Comparison of ENCODE assay signal across 21 cellular contexts in genomic region chr1:243488459-243489163, GRCh38.
DNase-seq lines count a peak whose midpoint lies in the region; ATAC-seq, FAIRE-seq and TF ChIP-seq lines count a peak whose summit lies in the region.
"Had no signal": no experiment of that assay in that cellular context is flagged by ENCODE, and none has a peak within 500 bp of the region (broad histone marks: within the 10 kb centered on the region; RNA-seq: fewer than 3 reads in every experiment).

No MANE protein-coding gene starts in this region.

- peak overlapping the region; percentile 64 for H3K4me3 ChIP-seq in A549
- no peak overlapping the region; the same call in 1 of the 2 replicates for H3K4me3 ChIP-seq in HUES6 (ENCODE audit: low read depth, low read length)
- H3K4me3 ChIP-seq in brain microvascular endothelial cell (ENCODE audit: low read depth, low read length) = no peak overlapping the region
- no peak overlapping the region for H3K4me3 ChIP-seq in transverse colon
- H3K4me3 ChIP-seq: adrenal gland, BLaER1, mucosa of descending colon had no signal

- H3K9me3 Mint-ChIP-seq in central memory CD8-positive, alpha-beta T cell = no peaks in the 10 kb centered on the region
- H3K9me3 Mint-ChIP-seq in neural crest cell = no peaks in the 10 kb centered on the region
- H3K9me3 Mint-ChIP-seq: effector memory CD8-positive, alpha-beta T cell had no signal

- no peak for TF ChIP-seq CTCF in A549 (IDR thresholded peaks at IDR 0.05)
- TF ChIP-seq CTCF in neural crest cell (conservative IDR thresholded peaks at IDR 0.05) = no peak
- no peak for TF ChIP-seq CTCF in brain microvascular endothelial cell (IDR thresholded peaks at IDR 0.05; ENCODE audit: low read depth, low read length, missing control alignments)
- no peak for TF ChIP-seq CTCF in transverse colon (IDR thresholded peaks at IDR 0.05)

- H3K9me3 ChIP-seq in A549 (no peaks in the 10 kb centered on the region), HUES6 (ENCODE audit: control insufficient read depth, insufficient read depth, low read depth, low read length) (no peaks in the 10 kb centered on the region), transverse colon (no peaks in the 10 kb centered on the region)
- H3K9me3 ChIP-seq: adrenal gland, mucosa of descending colon had no signal

- FAIRE-seq in A549 (lab: Jason Lieb, UNC) = no peak
- FAIRE-seq: G401.6, GM19239 had no signal

- peaks cover 10% of the 10 kb centered on the region for H3K36me3 Mint-ChIP-seq in central memory CD8-positive, alpha-beta T cell (ENCODE audit: insufficient read depth)
- H3K36me3 Mint-ChIP-seq in neural crest cell (ENCODE audit: low read depth) = peaks cover 6% of the 10 kb centered on the region

- POLR2A ChIA-PET in A549 (lab: Yijun Ruan, JAX) = no interaction called here

- DNase-seq in A549 (ENCODE audit: low read depth in 1 of 2, low spot score in 1 of 2) (no peak), neural crest cell (ENCODE audit: low read depth, low spot score) (no peak), brain microvascular endothelial cell (no peak), transverse colon (no peak), NCI-H1105 (lab: John Stamatoyannopoulos, UW) (no peak)
- DNase-seq in central memory CD8-positive, alpha-beta T cell (ENCODE audit: low spot score in 2 of 2) = no peak
- DNase-seq in stimulated activated naive CD4-positive, alpha-beta T cell (lab: John Stamatoyannopoulos, UW) = no peak
- DNase-seq: activated CD4-positive, alpha-beta T cell treated with anti-CD3 and anti-CD28 coated beads, Interleukin-2, amount 50 U/mL, for 48 hours; activated effector memory CD4-positive, alpha-beta T cell treated with anti-CD3 and anti-CD28 coated beads, Interleukin-2, amount 50 U/mL, for 16 hours; adrenal gland; effector memory CD8-positive, alpha-beta T cell; mucosa of descending colon; NCI-H187; NCI-H748 treated with DMSO at 0.1 percent for 48 hours; OCI-M1; stimulated activated CD4-positive, alpha-beta T cell treated with anti-CD3 and anti-CD28 coated beads, Interleukin-4, amount 100 ng/mL, for 24 hours; T-helper 1 cell had no signal

- intact Hi-C loops in transverse colon (cut with DNase I; ENCODE audit: low total_unique reads) = no loop called here

- H3K4me1 ChIP-seq in A549 = 0 out of 3 replicates have a peak, but pooled peaks cover 4% of the 10 kb centered on the region
- H3K4me1 ChIP-seq in HUES6 (ENCODE audit: control insufficient read depth, insufficient read depth, low read length) = peaks cover 55% of the 10 kb centered on the region
- no peaks in the 10 kb centered on the region for H3K4me1 ChIP-seq in transverse colon
- H3K4me1 ChIP-seq: adrenal gland had no signal

- TF ChIP-seq POLR2A in A549 (IDR thresholded peaks at IDR 0.05; ENCODE audit: low read length) (no peak), transverse colon (IDR thresholded peaks at IDR 0.05) (no peak)

- peak overlapping the region; percentile 81 for H3K27ac Mint-ChIP-seq in central memory CD8-positive, alpha-beta T cell (ENCODE audit: low read depth)
- peak overlapping the region; percentile 97 for H3K27ac Mint-ChIP-seq in neural crest cell (ENCODE audit: unreplicated experiment)

- H3K9ac ChIP-seq in HUES6 (ENCODE audit: low read length) = no peak overlapping the region
- H3K9ac ChIP-seq: BLaER1 had no signal

- no peaks in the 10 kb centered on the region for H3K27me3 Mint-ChIP-seq in central memory CD8-positive, alpha-beta T cell
- no peaks in the 10 kb centered on the region for H3K27me3 Mint-ChIP-seq in neural crest cell (ENCODE audit: low read depth)
- H3K27me3 Mint-ChIP-seq: effector memory CD8-positive, alpha-beta T cell had no signal

- in situ Hi-C loops in brain microvascular endothelial cell (cut with HindIII; ENCODE audit: low pct_ligation_motif_present, low sequenced_read_pairs) = no loop called here
- in situ Hi-C loops in transverse colon (cut with MboI; ENCODE audit: low pct_ligation_motif_present in 1 of 4, low pct_unique_long_range_greater_than_20kb in 1 of 4, low sequenced_read_pairs in 3 of 4) = no loop called here

- H3K4me1 Mint-ChIP-seq in central memory CD8-positive, alpha-beta T cell = peaks cover 4% of the 10 kb centered on the region
- peaks cover 42% of the 10 kb centered on the region for H3K4me1 Mint-ChIP-seq in neural crest cell

- TF ChIP-seq RAD21 in A549 (conservative IDR thresholded peaks at IDR 0.05 in 1 of 2, IDR thresholded peaks at IDR 0.05 in 1 of 2) = no peak

- H3K36me3 ChIP-seq in HUES6 (ENCODE audit: control insufficient read depth, insufficient read depth, low read length) (no peaks in the 10 kb centered on the region), brain microvascular endothelial cell (replicated peaks) (peaks cover 7% of the 10 kb centered on the region), transverse colon (no peaks in the 10 kb centered on the region)
- H3K36me3 ChIP-seq: adrenal gland had no signal

- H3K27me3 ChIP-seq in HUES6 (ENCODE audit: control insufficient read depth, insufficient read depth, low read length) (peaks cover 4% of the 10 kb centered on the region; the same call in 1 of the 2 replicates), brain microvascular endothelial cell (replicated peaks) (no peaks in the 10 kb centered on the region), transverse colon (no peaks in the 10 kb centered on the region)
- H3K27me3 ChIP-seq: adrenal gland had no signal

- H3K4me2 ChIP-seq in A549 = peak overlapping the region; percentile 75
- H3K4me2 ChIP-seq: BLaER1 had no signal

- TF ChIP-seq EP300 in A549 (IDR thresholded peaks at IDR 0.05) (no peak), transverse colon (IDR thresholded peaks at IDR 0.05; ENCODE audit: low read depth) (no peak)

- ATAC-seq in A549 = no peak
- no peak for ATAC-seq in central memory CD8-positive, alpha-beta T cell (replicated peaks; ENCODE audit: extremely low read depth, poor library complexity, severe bottlenecking)
- ATAC-seq: effector memory CD8-positive, alpha-beta T cell; mucosa of descending colon had no signal

- 92% methylated on average over 21 of the region's 21 CpGs for WGBS in A549 (ENCODE audit: missing lambda C conversion rate)
- WGBS in transverse colon (ENCODE audit: low coverage in 1 of 2), 2 donors = 89 to 100% methylated on average over 3 to 21 of the region's 21 CpGs

- CTCF ChIA-PET in A549 (lab: Yijun Ruan, JAX) = interaction anchor here (0.9 to 2.4 kb wide), 2 partner anchors 14 to 784 kb away, joined by 3 to 6 read pairs; no protein-coding TSS in a partner anchor

- H3K27ac ChIP-seq in A549 = peak overlapping the region; percentile 76 to 88
- H3K27ac ChIP-seq in HUES6 (ENCODE audit: low read depth, low read length) = 0 out of 2 replicates have a peak overlapping the region, but pooled peaks have one; percentile 1
- H3K27ac ChIP-seq in brain microvascular endothelial cell = no peak overlapping the region
- no peak overlapping the region for H3K27ac ChIP-seq in transverse colon
- H3K27ac ChIP-seq: adrenal gland, BLaER1 had no signal

- H3K4me3 Mint-ChIP-seq in central memory CD8-positive, alpha-beta T cell = peak overlapping the region; percentile 19
- peak overlapping the region; percentile 68 for H3K4me3 Mint-ChIP-seq in neural crest cell

TF ChIP-seq in A549, 52 proteins besides CTCF, POLR2A, EP300 and RAD21:
- TF ChIP-seq, protein P1, sequence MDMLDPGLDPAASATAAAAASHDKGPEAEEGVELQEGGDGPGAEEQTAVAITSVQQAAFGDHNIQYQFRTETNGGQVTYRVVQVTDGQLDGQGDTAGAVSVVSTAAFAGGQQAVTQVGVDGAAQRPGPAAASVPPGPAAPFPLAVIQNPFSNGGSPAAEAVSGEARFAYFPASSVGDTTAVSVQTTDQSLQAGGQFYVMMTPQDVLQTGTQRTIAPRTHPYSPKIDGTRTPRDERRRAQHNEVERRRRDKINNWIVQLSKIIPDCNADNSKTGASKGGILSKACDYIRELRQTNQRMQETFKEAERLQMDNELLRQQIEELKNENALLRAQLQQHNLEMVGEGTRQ (IDR thresholded peaks at IDR 0.05) = no peak
- TF ChIP-seq SREBF2 (IDR thresholded peaks at IDR 0.05) (no peak), PHF8 (IDR thresholded peaks at IDR 0.05; ENCODE audit: borderline replicate concordance, low read depth) (no peak), ZNF302 (CRISPR knock-in tag; IDR thresholded peaks at IDR 0.05) (no peak), ESRRA (IDR thresholded peaks at IDR 0.05; ENCODE audit: borderline replicate concordance, low read length) (no peak), NPAS2 (CRISPR knock-in tag; IDR thresholded peaks at IDR 0.05; ENCODE audit: borderline replicate concordance) (no peak), ATOH8 (CRISPR knock-in tag; IDR thresholded peaks at IDR 0.05; ENCODE audit: low read depth) (no peak)
- TF ChIP-seq, protein P2, sequence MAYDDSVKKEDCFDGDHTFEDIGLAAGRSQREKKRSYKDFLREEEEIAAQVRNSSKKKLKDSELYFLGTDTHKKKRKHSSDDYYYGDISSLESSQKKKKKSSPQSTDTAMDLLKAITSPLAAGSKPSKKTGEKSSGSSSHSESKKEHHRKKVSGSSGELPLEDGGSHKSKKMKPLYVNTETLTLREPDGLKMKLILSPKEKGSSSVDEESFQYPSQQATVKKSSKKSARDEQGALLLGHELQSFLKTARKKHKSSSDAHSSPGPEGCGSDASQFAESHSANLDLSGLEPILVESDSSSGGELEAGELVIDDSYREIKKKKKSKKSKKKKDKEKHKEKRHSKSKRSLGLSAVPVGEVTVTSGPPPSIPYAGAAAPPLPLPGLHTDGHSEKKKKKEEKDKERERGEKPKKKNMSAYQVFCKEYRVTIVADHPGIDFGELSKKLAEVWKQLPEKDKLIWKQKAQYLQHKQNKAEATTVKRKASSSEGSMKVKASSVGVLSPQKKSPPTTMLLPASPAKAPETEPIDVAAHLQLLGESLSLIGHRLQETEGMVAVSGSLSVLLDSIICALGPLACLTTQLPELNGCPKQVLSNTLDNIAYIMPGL (CRISPR knock-in tag; IDR thresholded peaks at IDR 0.05; ENCODE audit: borderline replicate concordance) = no peak

Comparison
In these comparisons a context has a peak if more than half of its experiments do, and no peak if none do; other contexts are left out.
1. H3K27ac ChIP-seq: peak in A549 (2 of 2) and HUES6 (single experiment); none in brain microvascular endothelial cell (single experiment) and transverse colon (0 of 4).